ENCODE assay signal across 15 cellular contexts in genomic region chr12:130849561-130850417, GRCh38. TPM values are rescaled to one million over a fixed set of nuclear protein-coding genes. Genes with fewer than 3 reads are reported as not detected.
A peak's percentile ranks its signal among the peaks of the same experiment; 100 is the strongest.
DNase-seq lines count a peak whose midpoint lies in the region; ATAC-seq and TF ChIP-seq lines count a peak whose summit lies in the region.
"Had no signal": no experiment of that assay in that cellular context is flagged by ENCODE, and none has a peak within 500 bp of the region (broad histone marks: within the 10 kb centered on the region; RNA-seq: fewer than 3 reads in every experiment).

No MANE protein-coding gene starts in this region.

- H3K27me3 Mint-ChIP-seq in progenitor cell of endocrine pancreas = no peaks in the 10 kb centered on the region

- CTCF ChIA-PET in GM10248 (lab: Yijun Ruan, JAX) = interaction anchor here (1.0 kb wide), 1 partner anchor 20 kb away, joined by 3 read pairs; no protein-coding TSS in a partner anchor

- intact Hi-C loops in uterus (cut with DNase I; ENCODE audit: low total_unique reads) = no loop called here

- TF ChIP-seq POLR2A in uterus (IDR thresholded peaks at IDR 0.05) = no peak

- in situ Hi-C loops in HAP-1 (cut with MboI; ENCODE audit: low sequenced_read_pairs) = no loop called here

- H3K27me3 ChIP-seq in HAP-1 (ENCODE audit: low read depth) (no peaks in the 10 kb centered on the region), RWPE2 (ENCODE audit: insufficient read depth, poor library complexity, severe bottlenecking) (peaks cover 15% of the 10 kb centered on the region), iPS-20b (ENCODE audit: insufficient read depth, low read length) (no peaks in the 10 kb centered on the region), uterus (no peaks in the 10 kb centered on the region)
- H3K27me3 ChIP-seq: BLaER1, SJSA1 had no signal

- H3K4me3 ChIP-seq in HAP-1 = no peak overlapping the region
- no peak overlapping the region for H3K4me3 ChIP-seq in RWPE2 (ENCODE audit: severe bottlenecking)
- peak overlapping the region; percentile 45; the same call in 1 of the 2 replicates for H3K4me3 ChIP-seq in iPS-20b (ENCODE audit: low read length)
- no peak overlapping the region for H3K4me3 ChIP-seq in uterus
- H3K4me3 ChIP-seq: BLaER1, SJSA1, thoracic aorta had no signal

- H3K9me3 Mint-ChIP-seq in progenitor cell of endocrine pancreas (ENCODE audit: low read depth) = no peaks in the 10 kb centered on the region

- ATAC-seq in RWPE2 (ENCODE audit: low read depth) (peak; percentile 45; the same call in 1 of the 3 replicates), GM21825 (IDR thresholded peaks at IDR 0.05; ENCODE audit: unreplicated experiment) (no peak)

- H3K27ac ChIP-seq in RWPE2 (ENCODE audit: poor library complexity, severe bottlenecking) (no peak overlapping the region), iPS-20b (ENCODE audit: low read length) (peak overlapping the region; percentile 89), uterus (no peak overlapping the region)
- H3K27ac ChIP-seq: BLaER1, SJSA1, thoracic aorta had no signal

- peak overlapping the region; percentile 60; the same call in 1 of the 2 replicates for H3K9ac ChIP-seq in iPS-20b (ENCODE audit: low read depth, low read length)
- H3K9ac ChIP-seq: BLaER1 had no signal

- H3K9me3 ChIP-seq in HAP-1 (no peaks in the 10 kb centered on the region), RWPE2 (ENCODE audit: severe bottlenecking) (no peaks in the 10 kb centered on the region), iPS-20b (ENCODE audit: insufficient read depth, low read depth, low read length) (no peaks in the 10 kb centered on the region), uterus (no peaks in the 10 kb centered on the region)
- H3K9me3 ChIP-seq: BLaER1, SJSA1, thoracic aorta had no signal

- H3K27ac Mint-ChIP-seq in progenitor cell of endocrine pancreas = peak overlapping the region; percentile 97

- H3K36me3 ChIP-seq in HAP-1 (replicated peaks) (no peaks in the 10 kb centered on the region), RWPE2 (ENCODE audit: low read depth) (no peaks in the 10 kb centered on the region), iPS-20b (ENCODE audit: insufficient read depth, low read depth, low read length) (no peaks in the 10 kb centered on the region), uterus (no peaks in the 10 kb centered on the region)
- H3K36me3 ChIP-seq: BLaER1, SJSA1, thoracic aorta had no signal

- POLR2A ChIA-PET in GM10248 (lab: Yijun Ruan, JAX) = no interaction called here

- H3K4me1 Mint-ChIP-seq in progenitor cell of endocrine pancreas (ENCODE audit: low read depth) = peaks cover 22% of the 10 kb centered on the region

- H3K4me3 Mint-ChIP-seq in progenitor cell of endocrine pancreas (ENCODE audit: low read depth) = peak overlapping the region; percentile 45

- peak; percentile 61 to 90 for DNase-seq in HAP-1 (ENCODE audit: low spot score in 2 of 2)
- no peak for DNase-seq in RWPE2 (ENCODE audit: low spot score)
- no peak for DNase-seq in progenitor cell of endocrine pancreas (ENCODE audit: low spot score, unreplicated experiment)
- no peak for DNase-seq in GM10248 (ENCODE audit: extremely low spot score)
- no peak for DNase-seq in uterus
- no peak for DNase-seq in AG08396 (ENCODE audit: low spot score)
- DNase-seq: activated CD4-positive, alpha-beta T cell treated with anti-CD3 and anti-CD28 coated beads for 1 hour; activated effector memory CD4-positive, alpha-beta T cell treated with anti-CD3 and anti-CD28 coated beads, Interleukin-2, amount 50 U/mL, for 16 hours; NCI-H187; NCI-H446 treated with DMSO at 0.1 percent for 48 hours had no signal

- peaks cover 30% of the 10 kb centered on the region for H3K4me1 ChIP-seq in HAP-1
- no peaks in the 10 kb centered on the region for H3K4me1 ChIP-seq in RWPE2 (ENCODE audit: insufficient read depth, poor library complexity, severe bottlenecking)
- peaks cover 34% of the 10 kb centered on the region for H3K4me1 ChIP-seq in iPS-20b (ENCODE audit: insufficient read depth, low read length)
- no peaks in the 10 kb centered on the region for H3K4me1 ChIP-seq in uterus
- H3K4me1 ChIP-seq: SJSA1 had no signal

- peaks cover 2% of the 10 kb centered on the region for H3K36me3 Mint-ChIP-seq in progenitor cell of endocrine pancreas (ENCODE audit: insufficient read depth)

- TF ChIP-seq CTCF in RWPE2 (IDR thresholded peaks at IDR 0.05; ENCODE audit: poor library complexity, severe bottlenecking) (no peak), progenitor cell of endocrine pancreas (IDR thresholded peaks at IDR 0.05; ENCODE audit: unreplicated experiment) (no peak), GM10248 (IDR thresholded peaks at IDR 0.05; ENCODE audit: control extremely low read depth, extremely low read depth, low read depth, missing control alignments) (no peak), uterus (IDR thresholded peaks at IDR 0.05) (no peak)

RNA-seq across cellular contexts. Expression of gene STX2, which starts 10.7 kb away (rescaled TPM):
- total RNA-seq in progenitor cell of endocrine pancreas (20.5 and 22.4 TPM in 2 replicates), uterus (10 to 100 TPM; 33.5 to 44.6 (median 35.4) TPM)

RNA-seq across cellular contexts. Expression of gene RAN, which starts 22.1 kb away (rescaled TPM):
- total RNA-seq in progenitor cell of endocrine pancreas (803 and 832 TPM in 2 replicates), uterus (100 to 1,000 TPM in 3 of 4 donors, 10 to 100 TPM in 1; 64.6 to 287 (median 177) TPM)

Comparison
In these comparisons a context has a peak if more than half of its experiments do, and no peak if none do; other contexts are left out.
1. DNase-seq: peak in HAP-1 (2 of 2); none in RWPE2 (single experiment), progenitor cell of endocrine pancreas (single experiment), GM10248 (single experiment), uterus (0 of 2) and AG08396 (single experiment).